12 cellular contexts compared by ENCODE assay signal in the genomic region with DNA sequence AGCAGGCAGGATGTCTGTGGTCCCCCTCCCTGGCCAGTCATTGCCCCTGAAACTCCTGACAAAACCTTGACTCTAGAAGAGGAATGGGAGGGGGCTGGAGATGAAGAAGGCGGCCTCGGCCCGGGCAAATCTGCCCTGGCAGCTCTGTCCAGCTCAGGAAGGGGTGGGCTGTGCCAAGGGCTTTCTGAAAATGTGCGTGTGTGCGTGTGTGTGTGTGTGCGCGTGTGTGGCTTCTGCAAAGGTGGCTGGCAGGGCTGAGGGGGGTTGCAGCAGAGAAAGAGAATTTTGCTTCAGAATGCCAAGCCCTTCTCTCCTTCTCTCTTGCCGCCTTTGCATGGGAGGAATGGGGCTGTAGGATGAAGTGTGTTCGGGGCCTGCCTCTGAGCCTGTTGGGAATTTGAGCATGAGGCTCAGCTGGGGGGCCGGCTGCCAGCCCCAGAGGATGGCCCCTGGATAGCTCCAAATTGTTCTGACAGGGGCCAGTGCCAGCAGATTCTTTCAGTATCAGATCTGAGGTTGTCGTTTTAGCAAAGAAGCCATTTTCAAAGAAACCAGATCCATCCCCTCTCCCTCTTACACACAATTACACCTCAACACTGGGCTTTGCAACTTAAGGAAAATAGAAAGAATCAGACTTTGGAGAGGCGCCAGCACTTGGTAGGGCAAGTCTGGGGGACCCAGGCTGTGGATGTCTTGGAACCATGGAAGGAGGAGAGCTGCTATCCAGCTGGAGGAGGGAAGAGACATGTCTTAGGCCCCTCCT. TPM values are rescaled to one million over a fixed set of nuclear protein-coding genes. Genes with fewer than 3 reads are reported as not detected.
DNase-seq lines count a peak whose midpoint lies in the region; ATAC-seq and TF ChIP-seq lines count a peak whose summit lies in the region.
"Had no signal": no experiment of that assay in that cellular context is flagged by ENCODE, and none has a peak within 500 bp of the region (broad histone marks: within the 10 kb centered on the region; RNA-seq: fewer than 3 reads in every experiment).

No MANE protein-coding gene starts in this region.

- peak; percentile 44 for DNase-seq in Right ventricle myocardium superior
- DNase-seq in left cardiac atrium: no peak
- no peak for DNase-seq in right atrium auricular region (ENCODE audit: low spot score)
- no peak for DNase-seq in DMS 273 (lab: John Stamatoyannopoulos, UW; ENCODE audit: unreplicated experiment)
- no peak for DNase-seq in A172 (ENCODE audit: low spot score)
- DNase-seq in D341Med (ENCODE audit: low spot score): no peak
- DNase-seq: NCI-H187 treated with DMSO at 0.1 percent for 48 hours; stimulated activated CD4-positive, alpha-beta T cell treated with anti-CD3 and anti-CD28 coated beads, Interleukin-4, amount 100 ng/mL, for 24 hours had no signal

- peak overlapping the region; percentile 98 to 100 for H3K4me3 ChIP-seq in right atrium auricular region
- peak overlapping the region; percentile 87 for H3K4me3 ChIP-seq in rectal smooth muscle tissue (ENCODE audit: low read length)

- H3K4me1 ChIP-seq in right atrium auricular region (peaks cover 0 to 65% of the 10 kb centered on the region in 2 donors), rectal smooth muscle tissue (ENCODE audit: control insufficient read depth, insufficient read depth, low read length) (peaks cover 39% of the 10 kb centered on the region)

- no peak for ATAC-seq in Right ventricle myocardium superior (ENCODE audit: poor library complexity)
- ATAC-seq in left cardiac atrium: no peak
- ATAC-seq in GM21619 (IDR thresholded peaks at IDR 0.05; ENCODE audit: unreplicated experiment): no peak
- ATAC-seq: activated T-helper 17 cell treated with anti-CD3 and anti-CD28 coated beads, Interleukin-2, amount 50 U/mL, for 72 hours; esophagus mucosa had no signal

- H3K27ac ChIP-seq in right atrium auricular region (peak overlapping the region; percentile 92 to 97), rectal smooth muscle tissue (ENCODE audit: low read depth, low read length) (peak overlapping the region; percentile 76)

- H3K9me3 ChIP-seq in right atrium auricular region: no peaks in the 10 kb centered on the region

- H3K9ac ChIP-seq in rectal smooth muscle tissue (ENCODE audit: low read length): no peak overlapping the region

- H3K36me3 ChIP-seq in right atrium auricular region (peaks cover 41% of the 10 kb centered on the region), rectal smooth muscle tissue (ENCODE audit: control insufficient read depth, insufficient read depth, low read length) (no peaks in the 10 kb centered on the region)

- no peak for TF ChIP-seq CTCF in right atrium auricular region (IDR thresholded peaks at IDR 0.05)

- H3K27me3 ChIP-seq in right atrium auricular region (no peaks in the 10 kb centered on the region), rectal smooth muscle tissue (ENCODE audit: control insufficient read depth, insufficient read depth, low read length) (no peaks in the 10 kb centered on the region)

- intact Hi-C loops in Right ventricle myocardium superior (cut with DNase I) (loop anchor here (5.0 kb wide), 2 partner anchors 37 to 182 kb away; no protein-coding TSS in a partner anchor), left cardiac atrium (cut with DNase I) (loop anchor here in 1 of 2 donors (5.0 kb wide), 2 partner anchors 32 to 182 kb away; no protein-coding TSS in a partner anchor)

RNA-seq across cellular contexts. Expression of gene TIMP3, which starts 3.5 kb away (rescaled TPM):
- total RNA-seq in Right ventricle myocardium superior (266 TPM), left cardiac atrium (100 to 1,000 TPM; 434 to 484 TPM), right atrium auricular region (100 to 1,000 TPM; 625 to 711 TPM)
- 9.0 and 17.6 TPM in 2 replicates for total RNA-seq in A172 (2014; rRNA removed; shearing (Covaris generic))
- total RNA-seq: activated T-helper 17 cell treated with anti-CD3 and anti-CD28 coated beads, Interleukin-2, amount 50 U/mL, for 72 hours had no signal

Comparison
In these comparisons a context has a peak if more than half of its experiments do, and no peak if none do; other contexts are left out.
1. RNA of gene TIMP3, which starts 3.5 kb away (total RNA-seq): 625 to 711 TPM in right atrium auricular region, 434 to 484 TPM in left cardiac atrium and 266 TPM in Right ventricle myocardium superior (single experiment); 9.0 to 17.6 TPM in A172; every median in the first group is over 10 times any median in the second.